Comparison of ENCODE assay signal across 10 cellular contexts in the genomic region with DNA sequence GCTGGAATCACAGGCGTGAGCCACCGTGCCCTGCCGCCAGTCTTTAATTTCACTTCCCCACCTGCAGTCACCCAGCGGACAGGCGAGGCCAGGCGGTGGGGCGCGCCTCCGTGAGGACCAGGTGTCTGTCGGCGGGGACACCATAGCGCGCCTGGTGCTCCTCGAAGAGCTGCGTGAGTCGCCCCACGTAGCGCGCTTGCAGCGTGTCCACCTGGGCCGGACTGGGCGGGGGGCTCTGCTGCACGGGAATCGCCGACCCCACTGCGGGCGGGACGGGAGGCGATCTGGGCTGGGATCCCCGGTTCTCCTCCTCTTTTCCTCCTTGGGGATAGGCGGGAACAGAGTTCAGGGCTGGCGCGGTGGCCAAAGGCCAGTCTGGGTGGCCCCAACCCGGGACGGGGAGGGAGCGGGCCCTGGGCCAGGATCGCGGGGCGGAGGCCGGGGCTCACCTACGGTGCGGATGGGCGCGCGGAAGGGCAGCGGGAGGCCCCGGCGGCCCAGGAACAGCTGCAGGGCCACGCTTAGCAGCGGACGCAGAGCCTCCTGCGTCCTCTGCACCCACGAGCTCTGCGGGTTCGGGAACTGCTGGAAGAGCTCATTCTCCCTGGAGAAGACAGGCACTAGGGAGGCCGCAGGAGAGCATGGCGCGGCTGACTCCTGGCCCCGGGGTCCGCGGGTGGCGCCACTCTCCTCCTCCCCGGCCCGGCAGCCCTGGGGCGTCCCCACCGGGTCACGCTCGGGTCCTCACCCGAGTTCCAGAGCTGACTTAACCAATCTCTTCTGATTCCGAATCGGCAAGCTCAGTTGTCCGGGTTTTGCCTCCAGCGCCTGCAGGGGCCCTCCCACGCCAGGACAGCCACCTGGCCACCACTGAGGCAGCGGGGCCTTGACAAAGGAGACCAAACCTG. TPM values are rescaled to one million over a fixed set of nuclear protein-coding genes. Genes with fewer than 3 reads are reported as not detected.
DNase-seq lines count a peak whose midpoint lies in the region; ATAC-seq and TF ChIP-seq lines count a peak whose summit lies in the region.
"Had no signal": no experiment of that assay in that cellular context is flagged by ENCODE, and none has a peak within 500 bp of the region (broad histone marks: within the 10 kb centered on the region; RNA-seq: fewer than 3 reads in every experiment).

No MANE protein-coding gene starts in this region.

- peaks cover 11 to 18% (median 16%) of the 10 kb centered on the region in 4 donors for H3K4me1 ChIP-seq in stomach

- H3K27me3 Mint-ChIP-seq in activated naive CD4-positive, alpha-beta T cell treated with anti-CD3 and anti-CD28 coated beads, Interleukin-2, amount 50 U/mL, for 24 hours = peaks cover 16% of the 10 kb centered on the region

- TF ChIP-seq EP300 in stomach (IDR thresholded peaks at IDR 0.05) = no peak

- H3K27me3 ChIP-seq in stomach = peaks cover 0 to 70% (median 28%) of the 10 kb centered on the region in 3 donors
- H3K27me3 ChIP-seq: testis had no signal

- ATAC-seq in activated naive CD4-positive, alpha-beta T cell treated with anti-CD3 and anti-CD28 coated beads, Interleukin-2, amount 50 U/mL, for 72 hours = no peak
- no peak for ATAC-seq in GM21619 (IDR thresholded peaks at IDR 0.05; ENCODE audit: unreplicated experiment)

- peak overlapping the region; percentile 19 for H3K4me3 Mint-ChIP-seq in activated naive CD4-positive, alpha-beta T cell treated with anti-CD3 and anti-CD28 coated beads, Interleukin-2, amount 50 U/mL, for 24 hours
- H3K4me3 Mint-ChIP-seq: activated T-cell treated with anti-CD3 and anti-CD28 coated beads, Interleukin-2, amount 50 U/mL, for 24 hours had no signal

- TF ChIP-seq CTCF in stomach (IDR thresholded peaks at IDR 0.05) = no peak

- H3K9me3 ChIP-seq in iPS-18c (ENCODE audit: control insufficient read depth, insufficient read depth, low read length) (peaks cover 2% of the 10 kb centered on the region), stomach (no peaks in the 10 kb centered on the region)
- H3K9me3 ChIP-seq: testis had no signal

- no peak for TF ChIP-seq POLR2A in stomach (IDR thresholded peaks at IDR 0.05)

- intact Hi-C loops in stomach (cut with DNase I; ENCODE audit: low total_unique reads) = no loop called here

- H3K9me3 Mint-ChIP-seq in activated naive CD4-positive, alpha-beta T cell treated with anti-CD3 and anti-CD28 coated beads, Interleukin-2, amount 50 U/mL, for 24 hours = no peaks in the 10 kb centered on the region
- H3K9me3 Mint-ChIP-seq in activated naive CD4-positive, alpha-beta T cell treated with anti-CD3 and anti-CD28 coated beads, Interleukin-2, amount 50 U/mL, for 72 hours = no peaks in the 10 kb centered on the region
- H3K9me3 Mint-ChIP-seq: activated T-cell treated with anti-CD3 and anti-CD28 coated beads, Interleukin-2, amount 50 U/mL, for 24 hours had no signal

- H3K4me1 Mint-ChIP-seq in activated naive CD4-positive, alpha-beta T cell treated with anti-CD3 and anti-CD28 coated beads, Interleukin-2, amount 50 U/mL, for 24 hours = peaks cover 17% of the 10 kb centered on the region

- H3K4me3 ChIP-seq in iPS-18c (ENCODE audit: insufficient read depth, low read depth, low read length) = peak overlapping the region; percentile 53
- peak overlapping the region; percentile 12 to 47 (median 32) for H3K4me3 ChIP-seq in stomach

- H3K36me3 Mint-ChIP-seq in activated naive CD4-positive, alpha-beta T cell treated with anti-CD3 and anti-CD28 coated beads, Interleukin-2, amount 50 U/mL, for 24 hours = peaks cover 1% of the 10 kb centered on the region
- H3K36me3 Mint-ChIP-seq in activated naive CD4-positive, alpha-beta T cell treated with anti-CD3 and anti-CD28 coated beads, Interleukin-2, amount 50 U/mL, for 72 hours = peaks cover 0 to 11% of the 10 kb centered on the region in 2 donors

- H3K27ac Mint-ChIP-seq in activated naive CD4-positive, alpha-beta T cell treated with anti-CD3 and anti-CD28 coated beads, Interleukin-2, amount 50 U/mL, for 24 hours = no peak overlapping the region
- H3K27ac Mint-ChIP-seq in activated naive CD4-positive, alpha-beta T cell treated with anti-CD3 and anti-CD28 coated beads, Interleukin-2, amount 50 U/mL, for 72 hours = no peak overlapping the region
- H3K27ac Mint-ChIP-seq: activated T-cell treated with anti-CD3 and anti-CD28 coated beads, Interleukin-2, amount 50 U/mL, for 24 hours had no signal

- peaks cover 0 to 13% (median 13%) of the 10 kb centered on the region in 4 donors for H3K36me3 ChIP-seq in stomach

- DNase-seq in activated naive CD4-positive, alpha-beta T cell treated with anti-CD3 and anti-CD28 coated beads, Interleukin-2, amount 50 U/mL, for 72 hours (ENCODE audit: low spot score in 2 of 2) = no peak
- DNase-seq in stomach (peak; percentile 34), KG1 (lab: John Stamatoyannopoulos, UW) (no peak)
- DNase-seq: activated T-cell treated with anti-CD3 and anti-CD28 coated beads, Interleukin-2, amount 50 U/mL, for 24 hours; dermis blood vessel endothelial cell; NCI-H187 treated with DMSO at 0.1 percent for 48 hours; testis had no signal

- no peak overlapping the region for H3K27ac ChIP-seq in stomach
- H3K27ac ChIP-seq: testis had no signal

- 7 to 9% (median 8%) methylated on average over 16 to 75 of the region's 75 CpGs for WGBS in stomach, 5 donors

RNA-seq across cellular contexts. Expression of a gene that starts 1.1 kb away (rescaled TPM):
- not detected for total RNA-seq in activated naive CD4-positive, alpha-beta T cell treated with anti-CD3 and anti-CD28 coated beads, Interleukin-2, amount 50 U/mL, for 72 hours
- 1 to 10 TPM in 2 of 5 donors, not detected in 3; 1.7 to 2.3 TPM for total RNA-seq in stomach
- not detected for polyA plus RNA-seq in stomach
- total RNA-seq: dermis blood vessel endothelial cell, testis had no signal

RNA-seq across cellular contexts. Expression of a gene that starts 15.4 kb away (rescaled TPM):
- 10 to 100 TPM; 44.7 to 53.5 TPM for total RNA-seq in activated naive CD4-positive, alpha-beta T cell treated with anti-CD3 and anti-CD28 coated beads, Interleukin-2, amount 50 U/mL, for 72 hours
- total RNA-seq in stomach = 100 to 1,000 TPM in 1 of 5 donors, 10 to 100 TPM in 4; 23.1 to 260 (median 46.7) TPM
- 10 to 100 TPM; 12.4 to 32.4 (median 30.1) TPM for polyA plus RNA-seq in stomach

RNA-seq across cellular contexts. Expression of a gene that starts 16.0 kb away (rescaled TPM):
- 10 to 100 TPM; 49.9 to 50.3 TPM for total RNA-seq in activated naive CD4-positive, alpha-beta T cell treated with anti-CD3 and anti-CD28 coated beads, Interleukin-2, amount 50 U/mL, for 72 hours
- 100 to 1,000 TPM in 2 of 5 donors, 10 to 100 TPM in 3; 22.8 to 170 (median 61.3) TPM for total RNA-seq in stomach
- polyA plus RNA-seq in stomach = 100 to 1,000 TPM; 117 to 169 (median 165) TPM

RNA-seq across cellular contexts. Expression of a gene that starts 21.9 kb away (rescaled TPM):
- not detected for total RNA-seq in activated naive CD4-positive, alpha-beta T cell treated with anti-CD3 and anti-CD28 coated beads, Interleukin-2, amount 50 U/mL, for 72 hours
- total RNA-seq in stomach = not detected
- polyA plus RNA-seq in stomach = under 1 TPM in 1 of 3 donors, not detected in 2; 0.05 TPM
- total RNA-seq: dermis blood vessel endothelial cell had no signal

RNA-seq across cellular contexts. Expression of a gene that starts 35.7 kb away (rescaled TPM):
- total RNA-seq in activated naive CD4-positive, alpha-beta T cell treated with anti-CD3 and anti-CD28 coated beads, Interleukin-2, amount 50 U/mL, for 72 hours = 10 to 100 TPM; 17.3 to 26.1 TPM
- 100 to 1,000 TPM in 1 of 5 donors, 10 to 100 TPM in 2, 1 to 10 TPM in 2; 1.2 to 131 (median 17.0) TPM for total RNA-seq in stomach
- 1 to 10 TPM; 4.2 to 7.6 (median 4.4) TPM for polyA plus RNA-seq in stomach
